ENCODE assay signal across 35 cellular contexts in genomic region chr5:19555436-19555835, GRCh38.
"Had no signal": no experiment of that assay in that cellular context is flagged by ENCODE, and none has a peak within 500 bp of the region (broad histone marks: within the 10 kb centered on the region; RNA-seq: fewer than 3 reads in every experiment).

No MANE protein-coding gene starts in this region.

- H3K36me3 ChIP-seq: ascending aorta, brain microvascular endothelial cell, gastroesophageal sphincter, pancreas, prostate gland, vagina had no signal

- H3K36me3 Mint-ChIP-seq: activated CD4-positive, alpha-beta memory T cell treated with anti-CD3 and anti-CD28 coated beads for 36 hours; activated naive CD4-positive, alpha-beta T cell treated with anti-CD3 and anti-CD28 coated beads, Interleukin-2, amount 10 ng/mL, durations not matched to agents 7 days and 5 days; activated naive CD8-positive, alpha-beta T cell treated with anti-CD3 and anti-CD28 coated beads, Interleukin-2, amount 10 ng/mL, durations not matched to agents 7 days and 5 days; naive thymus-derived CD4-positive, alpha-beta T cell; stimulated activated memory B cell treated with anti-CD40 and anti-IgM and Interleukin-4, amounts not matched to agents 10 μg/mL and 1 μg/mL and 100 μg/mL, for 72 hours; type B pancreatic cell had no signal

- ATAC-seq: activated CD4-positive, CD25-positive, alpha-beta regulatory T cell treated with anti-CD3 and anti-CD28 coated beads, Interleukin-2, amount 50 U/mL, for 24 hours; effector memory CD8-positive, alpha-beta T cell; gastroesophageal sphincter; left cardiac atrium; left ventricle myocardium superior; naive thymus-derived CD4-positive, alpha-beta T cell; pancreas; sciatic nerve; stimulated activated memory B cell treated with anti-CD40 and anti-IgM and Interleukin-4, amounts not matched to agents 10 μg/mL and 1 μg/mL and 100 μg/mL, for 72 hours; stimulated activated naive CD8-positive, alpha-beta T cell treated with anti-CD3 and anti-CD28 coated beads, Interleukin-15, amount 100 ng/mL, for 72 hours had no signal

- H3K4me1 Mint-ChIP-seq: activated naive CD4-positive, alpha-beta T cell treated with anti-CD3 and anti-CD28 coated beads, Interleukin-2, amount 10 ng/mL, durations not matched to agents 7 days and 5 days; activated naive CD8-positive, alpha-beta T cell treated with anti-CD3 and anti-CD28 coated beads, Interleukin-2, amount 10 ng/mL, durations not matched to agents 7 days and 5 days; naive thymus-derived CD4-positive, alpha-beta T cell; stimulated activated memory B cell treated with anti-CD40 and anti-IgM and Interleukin-4, amounts not matched to agents 10 μg/mL and 1 μg/mL and 100 μg/mL, for 72 hours; stimulated activated naive CD8-positive, alpha-beta T cell treated with anti-CD3 and anti-CD28 coated beads, Interleukin-15, amount 100 ng/mL, for 72 hours had no signal

- H3K27me3 ChIP-seq: ascending aorta, brain microvascular endothelial cell, gastroesophageal sphincter, pancreas, vagina had no signal

- H3K4me1 ChIP-seq: ascending aorta, gastroesophageal sphincter, pancreas, prostate gland, vagina had no signal

- H3K4me3 ChIP-seq: ascending aorta, gastroesophageal sphincter, pancreas, prostate gland, vagina had no signal

- DNase-seq: activated CD4-positive, alpha-beta memory T cell treated with anti-CD3 and anti-CD28 coated beads for 36 hours; activated CD4-positive, alpha-beta T cell treated with anti-CD3 and anti-CD28 coated beads for 48 hours; activated CD8-positive, alpha-beta memory T cell treated with anti-CD3 and anti-CD28 coated beads, Interleukin-2, amount 50 U/mL, for 4 hours; activated effector memory CD4-positive, alpha-beta T cell treated with anti-CD3 and anti-CD28 coated beads, Interleukin-2, amount 50 U/mL, for 16 hours; activated naive CD4-positive, alpha-beta T cell treated with anti-CD3 and anti-CD28 coated beads, Interleukin-2, amount 10 ng/mL, durations not matched to agents 7 days and 5 days; activated naive CD8-positive, alpha-beta T cell treated with anti-CD3 and anti-CD28 coated beads, Interleukin-2, amount 10 ng/mL, durations not matched to agents 7 days and 5 days; activated T-cell treated with anti-CD3 and anti-CD28 coated beads, Interleukin-2, amount 50 U/mL, for 1 hour; brain microvascular endothelial cell; caudate nucleus; cortex of kidney; effector memory CD8-positive, alpha-beta T cell; hippocampal formation; left cardiac atrium; left ventricle myocardium superior; midbrain; naive thymus-derived CD4-positive, alpha-beta T cell; nucleus accumbens; pancreas; retina; small intestine; stimulated activated CD4-positive, alpha-beta T cell treated with anti-CD3 and anti-CD28 coated beads, Interleukin-4, amount 100 ng/mL, for 4 hours; stimulated activated CD8-positive, alpha-beta memory T cell treated with anti-CD3 and anti-CD28 coated beads, Interleukin-4, amount 100 ng/mL, for 48 hours; stimulated activated naive CD8-positive, alpha-beta T cell treated with anti-CD3 and anti-CD28 coated beads, Interleukin-15, amount 100 ng/mL, for 72 hours; substantia nigra had no signal

- H3K27ac ChIP-seq: ascending aorta, brain microvascular endothelial cell, gastroesophageal sphincter, pancreas, prostate gland, vagina had no signal

- H3K4me3 Mint-ChIP-seq: activated CD4-positive, alpha-beta memory T cell treated with anti-CD3 and anti-CD28 coated beads for 36 hours; activated naive CD4-positive, alpha-beta T cell treated with anti-CD3 and anti-CD28 coated beads, Interleukin-2, amount 10 ng/mL, durations not matched to agents 7 days and 5 days; activated naive CD8-positive, alpha-beta T cell treated with anti-CD3 and anti-CD28 coated beads, Interleukin-2, amount 10 ng/mL, durations not matched to agents 7 days and 5 days; activated T-helper 1 cell treated with anti-CD3 and anti-CD28 coated beads, Interleukin-12 subunit alpha, Interleukin-12 subunit beta, Interleukin-2, Interleukin-4 antibody, amounts not matched to agents 30 ng/mL and 10 ng/mL and 1 ng/mL, durations not matched to agents 14 hours and 24 hours and 36 hours; effector memory CD8-positive, alpha-beta T cell; naive thymus-derived CD4-positive, alpha-beta T cell; stimulated activated memory B cell treated with anti-CD40 and anti-IgM and Interleukin-4, amounts not matched to agents 10 μg/mL and 1 μg/mL and 100 μg/mL, for 72 hours; stimulated activated naive CD8-positive, alpha-beta T cell treated with anti-CD3 and anti-CD28 coated beads, Interleukin-15, amount 100 ng/mL, for 72 hours; type B pancreatic cell had no signal

- H3K27me3 Mint-ChIP-seq: activated CD4-positive, alpha-beta memory T cell treated with anti-CD3 and anti-CD28 coated beads for 36 hours; activated naive CD4-positive, alpha-beta T cell treated with anti-CD3 and anti-CD28 coated beads, Interleukin-2, amount 10 ng/mL, durations not matched to agents 7 days and 5 days; activated naive CD8-positive, alpha-beta T cell treated with anti-CD3 and anti-CD28 coated beads, Interleukin-2, amount 10 ng/mL, durations not matched to agents 7 days and 5 days; effector memory CD8-positive, alpha-beta T cell; naive thymus-derived CD4-positive, alpha-beta T cell; stimulated activated memory B cell treated with anti-CD40 and anti-IgM and Interleukin-4, amounts not matched to agents 10 μg/mL and 1 μg/mL and 100 μg/mL, for 72 hours; stimulated activated naive CD8-positive, alpha-beta T cell treated with anti-CD3 and anti-CD28 coated beads, Interleukin-15, amount 100 ng/mL, for 72 hours; type B pancreatic cell had no signal

- H3K27ac Mint-ChIP-seq: activated CD4-positive, alpha-beta memory T cell treated with anti-CD3 and anti-CD28 coated beads for 36 hours; activated naive CD4-positive, alpha-beta T cell treated with anti-CD3 and anti-CD28 coated beads, Interleukin-2, amount 10 ng/mL, durations not matched to agents 7 days and 5 days; activated naive CD8-positive, alpha-beta T cell treated with anti-CD3 and anti-CD28 coated beads, Interleukin-2, amount 10 ng/mL, durations not matched to agents 7 days and 5 days; activated T-helper 1 cell treated with anti-CD3 and anti-CD28 coated beads, Interleukin-12 subunit alpha, Interleukin-12 subunit beta, Interleukin-2, Interleukin-4 antibody, amounts not matched to agents 30 ng/mL and 10 ng/mL and 1 ng/mL, durations not matched to agents 14 hours and 24 hours and 36 hours; effector memory CD8-positive, alpha-beta T cell; naive thymus-derived CD4-positive, alpha-beta T cell; stimulated activated memory B cell treated with anti-CD40 and anti-IgM and Interleukin-4, amounts not matched to agents 10 μg/mL and 1 μg/mL and 100 μg/mL, for 72 hours; stimulated activated naive CD8-positive, alpha-beta T cell treated with anti-CD3 and anti-CD28 coated beads, Interleukin-15, amount 100 ng/mL, for 72 hours; type B pancreatic cell had no signal

- FAIRE-seq: endothelial cell of umbilical vein, keratinocyte, pancreas, small intestine had no signal

- H3K9me3 ChIP-seq: ascending aorta, gastroesophageal sphincter, pancreas, prostate gland, vagina had no signal

- H3K9me3 Mint-ChIP-seq: effector memory CD8-positive, alpha-beta T cell had no signal
